ENCODE assay signal across 16 cellular contexts in the genomic region with DNA sequence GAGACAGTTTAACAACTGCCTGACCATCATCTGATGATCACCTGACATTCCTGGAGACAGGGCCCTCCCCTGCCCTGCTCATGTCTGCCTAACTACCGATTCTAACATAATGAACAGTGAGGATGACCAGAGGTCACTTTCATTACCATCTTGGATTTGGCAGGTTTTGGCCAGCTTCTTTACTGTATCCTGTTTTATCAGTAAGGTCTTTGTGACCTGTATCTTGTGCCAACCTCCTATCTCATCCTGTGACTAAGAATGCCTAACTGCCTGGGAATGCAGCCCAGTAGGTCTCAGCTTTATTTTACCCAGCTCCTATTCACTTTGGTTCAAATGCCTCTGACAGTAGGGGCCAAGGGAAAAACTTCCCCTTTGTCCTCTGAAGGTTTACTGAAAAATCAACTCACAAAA. TPM values are rescaled to one million over a fixed set of nuclear protein-coding genes. Genes with fewer than 3 reads are reported as not detected.
DNase-seq lines count a peak whose midpoint lies in the region; ATAC-seq and TF ChIP-seq lines count a peak whose summit lies in the region.
"Had no signal": no experiment of that assay in that cellular context is flagged by ENCODE, and none has a peak within 500 bp of the region (broad histone marks: within the 10 kb centered on the region; RNA-seq: fewer than 3 reads in every experiment).

No MANE protein-coding gene starts in this region.

- H3K27ac Mint-ChIP-seq in stimulated activated memory B cell treated with anti-CD40 and anti-IgM and Interleukin-4, amounts not matched to agents 10 μg/mL and 1 μg/mL and 100 μg/mL, for 72 hours: peak overlapping the region; percentile 57
- H3K27ac Mint-ChIP-seq: activated CD4-positive, alpha-beta memory T cell treated with anti-CD3 and anti-CD28 coated beads for 36 hours had no signal

- H3K4me3 Mint-ChIP-seq in stimulated activated memory B cell treated with anti-CD40 and anti-IgM and Interleukin-4, amounts not matched to agents 10 μg/mL and 1 μg/mL and 100 μg/mL, for 72 hours: no peak overlapping the region
- H3K4me3 Mint-ChIP-seq: activated CD4-positive, alpha-beta memory T cell treated with anti-CD3 and anti-CD28 coated beads for 36 hours; naive thymus-derived CD4-positive, alpha-beta T cell had no signal

- no peak for TF ChIP-seq RAD21 in HCT116 (IDR thresholded peaks at IDR 0.05; ENCODE audit: low read depth)

- H3K27me3 ChIP-seq in HCT116 (ENCODE audit: insufficient read depth, low read length) (no peaks in the 10 kb centered on the region), RWPE2 (ENCODE audit: insufficient read depth, poor library complexity, severe bottlenecking) (no peaks in the 10 kb centered on the region)
- H3K27me3 ChIP-seq: upper lobe of left lung had no signal

- H3K9me3 ChIP-seq in HCT116 (ENCODE audit: control insufficient read depth in 1 of 2, insufficient read depth in 1 of 2, low read depth in 1 of 2, low read length in 2 of 2): no peaks in the 10 kb centered on the region
- H3K9me3 ChIP-seq in RWPE2 (ENCODE audit: severe bottlenecking): no peaks in the 10 kb centered on the region

- intact Hi-C loops in HCT116 (cut with micrococcal nuclease): no loop called here

- H3K9ac ChIP-seq in HCT116 (ENCODE audit: low read length): no peak overlapping the region

- no peak for TF ChIP-seq CTCF in HCT116 (IDR thresholded peaks at IDR 0.05 in 2 of 3, conservative IDR thresholded peaks at IDR 0.05 in 1 of 3; ENCODE audit: borderline replicate concordance in 1 of 3, insufficient read depth in 1 of 3, low read depth in 2 of 3, low read length in 2 of 3)
- no peak for TF ChIP-seq CTCF in RWPE2 (IDR thresholded peaks at IDR 0.05; ENCODE audit: poor library complexity, severe bottlenecking)

- H3K4me1 ChIP-seq in HCT116 (ENCODE audit: control insufficient read depth in 1 of 2, insufficient read depth in 2 of 2, low read length in 2 of 2): peaks cover 3 to 29% of the 10 kb centered on the region in 2 experiments; a peak in 2 of 4 replicates
- H3K4me1 ChIP-seq in RWPE2 (ENCODE audit: insufficient read depth, poor library complexity, severe bottlenecking): no peaks in the 10 kb centered on the region

- no peaks in the 10 kb centered on the region for H3K27me3 Mint-ChIP-seq in stimulated activated memory B cell treated with anti-CD40 and anti-IgM and Interleukin-4, amounts not matched to agents 10 μg/mL and 1 μg/mL and 100 μg/mL, for 72 hours
- H3K27me3 Mint-ChIP-seq: activated CD4-positive, alpha-beta memory T cell treated with anti-CD3 and anti-CD28 coated beads for 36 hours had no signal

- DNase-seq in HCT116 (ENCODE audit: low read depth, low spot score) (no peak), RWPE2 (ENCODE audit: low spot score) (no peak), fibroblast of peridontal ligament (ENCODE audit: extremely low read depth) (peak; percentile 30), retina (no peak), NCI-H2029 (lab: John Stamatoyannopoulos, UW) (no peak)
- DNase-seq: activated CD4-positive, alpha-beta memory T cell treated with anti-CD3 and anti-CD28 coated beads for 36 hours; C1 segment of cervical spinal cord; effector CD4-positive, alpha-beta T cell; KBM-7; naive thymus-derived CD4-positive, alpha-beta T cell; NCI-H1694 treated with DMSO at 0.1 percent for 48 hours; NCI-H510A treated with DMSO at 0.1 percent for 48 hours had no signal

- H3K36me3 ChIP-seq in HCT116 (ENCODE audit: control insufficient read depth in 1 of 2, insufficient read depth in 2 of 2, low read length in 2 of 2): no peaks in the 10 kb centered on the region
- H3K36me3 ChIP-seq in RWPE2 (ENCODE audit: low read depth): no peaks in the 10 kb centered on the region
- H3K36me3 ChIP-seq: upper lobe of left lung had no signal

- H3K4me1 Mint-ChIP-seq in stimulated activated memory B cell treated with anti-CD40 and anti-IgM and Interleukin-4, amounts not matched to agents 10 μg/mL and 1 μg/mL and 100 μg/mL, for 72 hours: peaks cover 72% of the 10 kb centered on the region

- ATAC-seq in HCT116 (peak; percentile 38), RWPE2 (ENCODE audit: low read depth) (peak; percentile 50; the same call in 2 of the 3 replicates), HG03175 (IDR thresholded peaks at IDR 0.05; ENCODE audit: unreplicated experiment) (no peak)
- no peak for ATAC-seq in stimulated activated memory B cell treated with anti-CD40 and anti-IgM and Interleukin-4, amounts not matched to agents 10 μg/mL and 1 μg/mL and 100 μg/mL, for 72 hours
- ATAC-seq: naive thymus-derived CD4-positive, alpha-beta T cell had no signal

- H3K79me2 ChIP-seq in HCT116 (ENCODE audit: insufficient read depth, low read length): no peaks in the 10 kb centered on the region

- no peak for TF ChIP-seq POLR2A in HCT116 (IDR thresholded peaks at IDR 0.05; ENCODE audit: borderline replicate concordance, extremely low read depth, insufficient read depth, insufficient read length)

- RAD21 ChIA-PET in HCT116 (lab: Charles Lee; ENCODE audit: low non-redundant PET in 1 of 2, low total read pairs in 2 of 2, uncharacterized antibody in 2 of 2, unreplicated experiment in 2 of 2): no interaction called here

- POLR2A ChIA-PET in HCT116 (lab: Charles Lee): no interaction called here

- no peaks in the 10 kb centered on the region for H4K20me1 ChIP-seq in HCT116 (ENCODE audit: insufficient read depth)

- peaks cover 5% of the 10 kb centered on the region for H3K9me3 Mint-ChIP-seq in stimulated activated memory B cell treated with anti-CD40 and anti-IgM and Interleukin-4, amounts not matched to agents 10 μg/mL and 1 μg/mL and 100 μg/mL, for 72 hours

- no peaks in the 10 kb centered on the region for H3K9me2 ChIP-seq in HCT116 (ENCODE audit: insufficient read depth)

- H3K27ac ChIP-seq in HCT116 (ENCODE audit: low read depth, low read length): no peak overlapping the region
- H3K27ac ChIP-seq in RWPE2 (ENCODE audit: poor library complexity, severe bottlenecking): no peak overlapping the region
- H3K27ac ChIP-seq: RWPE1 had no signal

- peak overlapping the region; percentile 21 for H3K4me2 ChIP-seq in HCT116 (ENCODE audit: low read length)

- no peak overlapping the region for H3K4me3 ChIP-seq in HCT116 (replicated peaks in 1 of 2; ENCODE audit: low read depth in 1 of 2, low read length in 2 of 2)
- no peak overlapping the region for H3K4me3 ChIP-seq in RWPE2 (ENCODE audit: severe bottlenecking)
- H3K4me3 ChIP-seq: upper lobe of left lung had no signal

- no peak overlapping the region for H2AFZ ChIP-seq in HCT116 (ENCODE audit: low read depth, low read length, poor library complexity, severe bottlenecking)

- peaks cover 4% of the 10 kb centered on the region for H3K36me3 Mint-ChIP-seq in stimulated activated memory B cell treated with anti-CD40 and anti-IgM and Interleukin-4, amounts not matched to agents 10 μg/mL and 1 μg/mL and 100 μg/mL, for 72 hours
- H3K36me3 Mint-ChIP-seq: activated CD4-positive, alpha-beta memory T cell treated with anti-CD3 and anti-CD28 coated beads for 36 hours had no signal

- CTCF ChIA-PET in HCT116 (lab: Charles Lee): no interaction called here

- no TSS peak for BruUV-seq in HCT116 (replicated peaks; lab: Mats Ljungman, UMichigan)

TF ChIP-seq in HCT116, 20 proteins besides CTCF, POLR2A, EP300 and RAD21 (continues in another document):
- TF ChIP-seq, protein P1, sequence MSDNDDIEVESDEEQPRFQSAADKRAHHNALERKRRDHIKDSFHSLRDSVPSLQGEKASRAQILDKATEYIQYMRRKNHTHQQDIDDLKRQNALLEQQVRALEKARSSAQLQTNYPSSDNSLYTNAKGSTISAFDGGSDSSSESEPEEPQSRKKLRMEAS (IDR thresholded peaks at IDR 0.05): no peak
- TF ChIP-seq, protein P2, sequence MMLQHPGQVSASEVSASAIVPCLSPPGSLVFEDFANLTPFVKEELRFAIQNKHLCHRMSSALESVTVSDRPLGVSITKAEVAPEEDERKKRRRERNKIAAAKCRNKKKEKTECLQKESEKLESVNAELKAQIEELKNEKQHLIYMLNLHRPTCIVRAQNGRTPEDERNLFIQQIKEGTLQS (IDR thresholded peaks at IDR 0.05): no peak
- TF ChIP-seq EGR1 (IDR thresholded peaks at IDR 0.05; ENCODE audit: low read depth): no peak
- no peak for TF ChIP-seq SRF (IDR thresholded peaks at IDR 0.05; ENCODE audit: low read depth)
- TF ChIP-seq, protein P3, sequence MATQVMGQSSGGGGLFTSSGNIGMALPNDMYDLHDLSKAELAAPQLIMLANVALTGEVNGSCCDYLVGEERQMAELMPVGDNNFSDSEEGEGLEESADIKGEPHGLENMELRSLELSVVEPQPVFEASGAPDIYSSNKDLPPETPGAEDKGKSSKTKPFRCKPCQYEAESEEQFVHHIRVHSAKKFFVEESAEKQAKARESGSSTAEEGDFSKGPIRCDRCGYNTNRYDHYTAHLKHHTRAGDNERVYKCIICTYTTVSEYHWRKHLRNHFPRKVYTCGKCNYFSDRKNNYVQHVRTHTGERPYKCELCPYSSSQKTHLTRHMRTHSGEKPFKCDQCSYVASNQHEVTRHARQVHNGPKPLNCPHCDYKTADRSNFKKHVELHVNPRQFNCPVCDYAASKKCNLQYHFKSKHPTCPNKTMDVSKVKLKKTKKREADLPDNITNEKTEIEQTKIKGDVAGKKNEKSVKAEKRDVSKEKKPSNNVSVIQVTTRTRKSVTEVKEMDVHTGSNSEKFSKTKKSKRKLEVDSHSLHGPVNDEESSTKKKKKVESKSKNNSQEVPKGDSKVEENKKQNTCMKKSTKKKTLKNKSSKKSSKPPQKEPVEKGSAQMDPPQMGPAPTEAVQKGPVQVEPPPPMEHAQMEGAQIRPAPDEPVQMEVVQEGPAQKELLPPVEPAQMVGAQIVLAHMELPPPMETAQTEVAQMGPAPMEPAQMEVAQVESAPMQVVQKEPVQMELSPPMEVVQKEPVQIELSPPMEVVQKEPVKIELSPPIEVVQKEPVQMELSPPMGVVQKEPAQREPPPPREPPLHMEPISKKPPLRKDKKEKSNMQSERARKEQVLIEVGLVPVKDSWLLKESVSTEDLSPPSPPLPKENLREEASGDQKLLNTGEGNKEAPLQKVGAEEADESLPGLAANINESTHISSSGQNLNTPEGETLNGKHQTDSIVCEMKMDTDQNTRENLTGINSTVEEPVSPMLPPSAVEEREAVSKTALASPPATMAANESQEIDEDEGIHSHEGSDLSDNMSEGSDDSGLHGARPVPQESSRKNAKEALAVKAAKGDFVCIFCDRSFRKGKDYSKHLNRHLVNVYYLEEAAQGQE (IDR thresholded peaks at IDR 0.05; ENCODE audit: low read depth): no peak
- TF ChIP-seq SIN3A (IDR thresholded peaks at IDR 0.05; ENCODE audit: low read depth): no peak
- no peak for TF ChIP-seq POLR2AphosphoS5 (IDR thresholded peaks at IDR 0.05; ENCODE audit: low read depth, low read length)
- no peak for TF ChIP-seq CEBPB (IDR thresholded peaks at IDR 0.05; ENCODE audit: low read depth)
- TF ChIP-seq TCF7L2 (IDR thresholded peaks at IDR 0.05; ENCODE audit: borderline replicate concordance, extremely low read depth, insufficient read depth, insufficient read length): no peak
- no peak for TF ChIP-seq YY1 (IDR thresholded peaks at IDR 0.05; ENCODE audit: extremely low read depth, insufficient replicate concordance, low read depth, low read length)

RNA-seq across cellular contexts. Expression of a gene that starts 40.2 kb away (rescaled TPM):
- total RNA-seq in HCT116 (2021; ENCODE audit: unreplicated experiment): 14.7 TPM
- 10.9 and 13.3 TPM in 2 replicates for polyA plus RNA-seq in HCT116 (2012)

RNA-seq across cellular contexts. Expression of a gene that starts 40.2 kb away (rescaled TPM):
- 32.1 TPM for total RNA-seq in HCT116 (2021; ENCODE audit: unreplicated experiment)
- polyA plus RNA-seq in HCT116 (2012): 22.3 and 23.3 TPM in 2 replicates

RNA-seq across cellular contexts. Expression of a gene that starts 54.8 kb away (rescaled TPM):
- 13.9 TPM for total RNA-seq in HCT116 (2021; ENCODE audit: unreplicated experiment)
- polyA plus RNA-seq in HCT116 (2012): 13.6 and 16.3 TPM in 2 replicates

Comparison
In these comparisons a context has a peak if more than half of its experiments do, and no peak if none do; other contexts are left out.
1. ATAC-seq: peak in HCT116 (single experiment) and RWPE2 (single experiment); none in stimulated activated memory B cell treated with anti-CD40 and anti-IgM and Interleukin-4, amounts not matched to agents 10 μg/mL and 1 μg/mL and 100 μg/mL, for 72 hours (single experiment) and HG03175 (single experiment).